ENCODE assay signal across 9 cellular contexts in genomic region chr1:192550922-192551534, GRCh38. TPM values are rescaled to one million over a fixed set of nuclear protein-coding genes. Genes with fewer than 3 reads are reported as not detected.
DNase-seq lines count a peak whose midpoint lies in the region; ATAC-seq and TF ChIP-seq lines count a peak whose summit lies in the region.
"Had no signal": no experiment of that assay in that cellular context is flagged by ENCODE, and none has a peak within 500 bp of the region (broad histone marks: within the 10 kb centered on the region; RNA-seq: fewer than 3 reads in every experiment).

No MANE protein-coding gene starts in this region.

- H3K27me3 ChIP-seq in Panc1 (ENCODE audit: control insufficient read depth, insufficient read depth, low read length) = no peaks in the 10 kb centered on the region
- no peaks in the 10 kb centered on the region for H3K27me3 ChIP-seq in esophagus muscularis mucosa

- no peak for TF ChIP-seq EP300 in esophagus muscularis mucosa (IDR thresholded peaks at IDR 0.05)

- intact Hi-C loops in Panc1 (cut with micrococcal nuclease; ENCODE audit: unreplicated experiment) (no loop called here), esophagus muscularis mucosa (cut with DNase I) (no loop called here)

- H3K9me3 Mint-ChIP-seq in activated T-cell treated with anti-CD3 and anti-CD28 coated beads, Interleukin-2, amount 50 U/mL, for 72 hours = no peaks in the 10 kb centered on the region
- H3K9me3 Mint-ChIP-seq: brain had no signal

- no peaks in the 10 kb centered on the region for H3K4me1 ChIP-seq in Panc1 (ENCODE audit: control insufficient read depth, insufficient read depth, low read length)
- H3K4me1 ChIP-seq in esophagus muscularis mucosa = peaks cover 0 to 17% (median 4%) of the 10 kb centered on the region in 4 donors

- H3K36me3 Mint-ChIP-seq in activated T-cell treated with anti-CD3 and anti-CD28 coated beads, Interleukin-2, amount 50 U/mL, for 72 hours (ENCODE audit: insufficient read depth in 2 of 2) = no peaks in the 10 kb centered on the region
- H3K36me3 Mint-ChIP-seq: brain had no signal

- H3K27ac ChIP-seq in Panc1 (ENCODE audit: low read length) = no peak overlapping the region
- H3K27ac ChIP-seq in esophagus muscularis mucosa (replicated peaks in 1 of 4) = no peak overlapping the region

- H3K36me3 ChIP-seq in Panc1 (ENCODE audit: control insufficient read depth, insufficient read depth, low read length) (no peaks in the 10 kb centered on the region), esophagus muscularis mucosa (no peaks in the 10 kb centered on the region)

- TF ChIP-seq POLR2A in esophagus muscularis mucosa (IDR thresholded peaks at IDR 0.05; ENCODE audit: low read depth) = no peak

- peaks cover 60% of the 10 kb centered on the region for H3K4me1 Mint-ChIP-seq in activated T-cell treated with anti-CD3 and anti-CD28 coated beads, Interleukin-2, amount 50 U/mL, for 72 hours (ENCODE audit: low read depth)

- in situ Hi-C loops in Panc1 (cut with HindIII; ENCODE audit: low pct_unique_long_range_greater_than_20kb, low sequenced_read_pairs) = no loop called here

- DNase-seq in activated T-cell treated with anti-CD3 and anti-CD28 coated beads, Interleukin-2, amount 50 U/mL, for 72 hours = peak in 1 of 2 donors; percentile 5
- no peak for DNase-seq in activated T-cell treated with anti-CD3 and anti-CD28 coated beads, Interleukin-2, amount 50 U/mL, for 1 hour
- no peak for DNase-seq in Panc1 (ENCODE audit: low read depth, low spot score)
- peak; percentile 78 for DNase-seq in foreskin fibroblast
- DNase-seq in omental fat pad (ENCODE audit: low spot score) = no peak
- no peak for DNase-seq in esophagus muscularis mucosa (ENCODE audit: extremely low spot score)

- CTCF ChIA-PET in Panc1 (lab: Charles Lee) = interaction anchor here (0.6 kb wide), 1 partner anchor 1900 kb away, joined by 4 read pairs; no protein-coding TSS in a partner anchor

- ATAC-seq in activated T-cell treated with anti-CD3 and anti-CD28 coated beads, Interleukin-2, amount 50 U/mL, for 72 hours (replicated peaks in 1 of 2) = peak; percentile 76 to 83
- ATAC-seq in HG02943 (IDR thresholded peaks at IDR 0.05; ENCODE audit: low read depth, unreplicated experiment) = peak; percentile 42
- ATAC-seq in Panc1 = peak; percentile 42; the same call in 1 of the 2 replicates
- ATAC-seq in omental fat pad (ENCODE audit: low FRiP score) = no peak
- no peak for ATAC-seq in GM19328 (IDR thresholded peaks at IDR 0.05; ENCODE audit: unreplicated experiment)

- H3K4me3 Mint-ChIP-seq in activated T-cell treated with anti-CD3 and anti-CD28 coated beads, Interleukin-2, amount 50 U/mL, for 72 hours = peak overlapping the region; percentile 43 to 79
- H3K4me3 Mint-ChIP-seq: brain had no signal

- no peaks in the 10 kb centered on the region for H3K9me3 ChIP-seq in Panc1 (ENCODE audit: control insufficient read depth, insufficient read depth, low read depth, low read length)
- H3K9me3 ChIP-seq in esophagus muscularis mucosa = no peaks in the 10 kb centered on the region

- H3K27ac Mint-ChIP-seq in activated T-cell treated with anti-CD3 and anti-CD28 coated beads, Interleukin-2, amount 50 U/mL, for 72 hours = peak overlapping the region; percentile 76
- H3K27ac Mint-ChIP-seq: brain had no signal

- TF ChIP-seq CTCF in Panc1 (IDR thresholded peaks at IDR 0.05) (no peak), foreskin fibroblast (IDR thresholded peaks at IDR 0.05; ENCODE audit: low read depth, low read length) (no peak), omental fat pad (IDR thresholded peaks at IDR 0.05) (no peak), esophagus muscularis mucosa (IDR thresholded peaks at IDR 0.05) (no peak)

- WGBS in esophagus muscularis mucosa = 75% methylated on average over 2 of the region's 2 CpGs

- POLR2A ChIA-PET in Panc1 (lab: Charles Lee) = no interaction called here

- H3K27me3 Mint-ChIP-seq in activated T-cell treated with anti-CD3 and anti-CD28 coated beads, Interleukin-2, amount 50 U/mL, for 72 hours (ENCODE audit: low read depth) = no peaks in the 10 kb centered on the region
- H3K27me3 Mint-ChIP-seq: brain had no signal

- H3K4me3 ChIP-seq in Panc1 (ENCODE audit: low read depth in 2 of 2, low read length in 2 of 2) (no peak overlapping the region), foreskin fibroblast (ENCODE audit: low read depth in 1 of 2, low read length in 2 of 2) (no peak overlapping the region), esophagus muscularis mucosa (no peak overlapping the region)

- BruUV-seq in Panc1 (replicated peaks; lab: Mats Ljungman, UMichigan) = no TSS peak

RNA-seq across cellular contexts. Expression of gene RGS1, which starts 24.5 kb away (rescaled TPM):
- total RNA-seq in activated T-cell treated with anti-CD3 and anti-CD28 coated beads, Interleukin-2, amount 50 U/mL, for 72 hours = 10 to 100 TPM; 25.8 to 30.7 TPM
- total RNA-seq in Panc1 (2021; ENCODE audit: unreplicated experiment) (not detected), omental fat pad (10 to 100 TPM; 28.4 to 63.6 (median 47.1) TPM), esophagus muscularis mucosa (10 to 100 TPM in 3 of 4 donors, 1 to 10 TPM in 1; 6.1 to 27.7 (median 12.5) TPM)
- polyA plus RNA-seq in Panc1 (2012; ENCODE audit: insufficient read length) = not detected

Comparison
In these comparisons a context has a peak if more than half of its experiments do, and no peak if none do; other contexts are left out.
1. ATAC-seq: peak in activated T-cell treated with anti-CD3 and anti-CD28 coated beads, Interleukin-2, amount 50 U/mL, for 72 hours (2 of 2), HG02943 (single experiment) and Panc1 (single experiment); none in omental fat pad (single experiment) and GM19328 (single experiment).
2. DNase-seq: peak in foreskin fibroblast (2 of 2); none in activated T-cell treated with anti-CD3 and anti-CD28 coated beads, Interleukin-2, amount 50 U/mL, for 1 hour (single experiment), Panc1 (single experiment), omental fat pad (single experiment) and esophagus muscularis mucosa (single experiment).